Comparison of ENCODE assay signal across 14 cellular contexts in genomic region chr12:51318057-51318806, GRCh38. TPM values are rescaled to one million over a fixed set of nuclear protein-coding genes. Genes with fewer than 3 reads are reported as not detected.
DNase-seq lines count a peak whose midpoint lies in the region; ATAC-seq, FAIRE-seq and TF ChIP-seq lines count a peak whose summit lies in the region.
"Not testable (repeated sequence)": the region's sequence is repeated elsewhere in the genome, so short reads cannot be mapped to it uniquely, and the experiment has no call there.
"Had no signal": no experiment of that assay in that cellular context is flagged by ENCODE, and none has a peak within 500 bp of the region (broad histone marks: within the 10 kb centered on the region; RNA-seq: fewer than 3 reads in every experiment).

No MANE protein-coding gene starts in this region.

- in situ Hi-C loops in K562 (cut with MboI) = not testable (repeated sequence)

- peak overlapping the region; percentile 93 to 98 (median 98) for H3K27ac Mint-ChIP-seq in CD4-positive, alpha-beta memory T cell
- H3K27ac Mint-ChIP-seq in T-helper 17 cell = peak overlapping the region; percentile 98
- peak overlapping the region; percentile 48 for H3K27ac Mint-ChIP-seq in activated T-cell treated with anti-CD3 and anti-CD28 coated beads, Interleukin-2, amount 50 U/mL, for 72 hours
- H3K27ac Mint-ChIP-seq in immature natural killer cell = peak overlapping the region; percentile 92 to 100 (median 96)
- H3K27ac Mint-ChIP-seq in neural progenitor cell = not testable (repeated sequence)

- TF ChIP-seq POLR2A in K562 (conservative IDR thresholded peaks at IDR 0.05) = not testable (repeated sequence)

- intact Hi-C loops in CD4-positive, alpha-beta memory T cell (cut with micrococcal nuclease); K562 (cut with micrococcal nuclease): not testable (repeated sequence)

- H3K4me2 ChIP-seq in KMS-11 = peak overlapping the region; percentile 72
- peak overlapping the region; percentile 59; the same call in 1 of the 2 replicates for H3K4me2 ChIP-seq in K562 (ENCODE audit: insufficient read depth, low read length)
- not testable (repeated sequence) for H3K4me2 ChIP-seq in neural progenitor cell

- H3K9me1 ChIP-seq in K562 (ENCODE audit: control insufficient read depth, insufficient read depth, low read length) = not testable (repeated sequence)

- H3K27ac ChIP-seq in CD4-positive, alpha-beta memory T cell (ENCODE audit: low read depth, low read length) = peak overlapping the region; percentile 72
- H3K27ac ChIP-seq in KMS-11 (peak overlapping the region; percentile 75), K562 (ENCODE audit: extremely low read depth, low read depth, low read length) (peak overlapping the region; percentile 16), neural progenitor cell (peak overlapping the region; percentile 99), thymus (ENCODE audit: low read depth) (peak overlapping the region; percentile 78)

- not testable (repeated sequence) for H3K27me3 ChIP-seq in CD4-positive, alpha-beta memory T cell (ENCODE audit: insufficient read depth, low read length); KMS-11 (ENCODE audit: insufficient read depth, low read depth); K562 (ENCODE audit: control insufficient read depth in 2 of 2, insufficient read depth in 2 of 2, low read length in 2 of 2); neural progenitor cell; thymus (ENCODE audit: control insufficient read depth, insufficient read depth)

- not testable (repeated sequence) for H3K27me3 Mint-ChIP-seq in CD4-positive, alpha-beta memory T cell; T-helper 17 cell; activated T-cell treated with anti-CD3 and anti-CD28 coated beads, Interleukin-2, amount 50 U/mL, for 72 hours (ENCODE audit: low read depth); neural progenitor cell (ENCODE audit: insufficient read depth, low read depth)
- H3K27me3 Mint-ChIP-seq in immature natural killer cell (ENCODE audit: low read depth in 3 of 3) = peaks cover 3 to 17% (median 3%) of the 10 kb centered on the region in 3 donors

- H3K4me1 Mint-ChIP-seq in CD4-positive, alpha-beta memory T cell = peaks cover 51 to 95% (median 63%) of the 10 kb centered on the region in 4 donors
- H3K4me1 Mint-ChIP-seq in T-helper 17 cell (peaks cover 66% of the 10 kb centered on the region), immature natural killer cell (peaks cover 88 to 92% of the 10 kb centered on the region in 2 donors), neural progenitor cell (peaks cover 16% of the 10 kb centered on the region)
- peaks cover 64% of the 10 kb centered on the region for H3K4me1 Mint-ChIP-seq in activated T-cell treated with anti-CD3 and anti-CD28 coated beads, Interleukin-2, amount 50 U/mL, for 72 hours (ENCODE audit: low read depth)

- H3K9me3 Mint-ChIP-seq in CD4-positive, alpha-beta memory T cell; activated T-cell treated with anti-CD3 and anti-CD28 coated beads, Interleukin-2, amount 50 U/mL, for 72 hours; immature natural killer cell; neural progenitor cell: not testable (repeated sequence)

- H3K36me3 ChIP-seq in CD4-positive, alpha-beta memory T cell (ENCODE audit: insufficient read depth, low read length); KMS-11 (ENCODE audit: insufficient read depth); K562 (ENCODE audit: control insufficient read depth, insufficient read depth, low read length); neural progenitor cell: not testable (repeated sequence)
- H3K36me3 ChIP-seq in thymus (ENCODE audit: control insufficient read depth, insufficient read depth) = peaks cover 14% of the 10 kb centered on the region

- not testable (repeated sequence) for H4K20me1 ChIP-seq in KMS-11 (ENCODE audit: insufficient read depth); K562 (replicated peaks; ENCODE audit: control insufficient read depth, insufficient read depth, low read length); neural progenitor cell (ENCODE audit: low read depth)

- H3K79me2 ChIP-seq in KMS-11 (ENCODE audit: insufficient read depth, low read depth) = peaks cover 20% of the 10 kb centered on the region; the same call in 1 of the 2 replicates
- H3K79me2 ChIP-seq in K562 (ENCODE audit: control insufficient read depth, insufficient read depth, low read length); neural progenitor cell (ENCODE audit: low read depth): not testable (repeated sequence)

- H3K4me3 ChIP-seq in CD4-positive, alpha-beta memory T cell (ENCODE audit: low read length in 2 of 2) = peak overlapping the region; percentile 27 to 58
- not testable (repeated sequence) for H3K4me3 ChIP-seq in KMS-11 (IDR thresholded peaks at IDR 0.05; ENCODE audit: insufficient read depth, low read depth, low read length); K562; neural progenitor cell; thymus (ENCODE audit: low read length)

- WGBS in K562 (ENCODE audit: insufficient coverage, low coverage, missing lambda C conversion rate) = 43% methylated on average over 7 of the region's 8 CpGs
- 93% methylated on average over 8 of the region's 8 CpGs for WGBS in thymus

- H3K9ac ChIP-seq in KMS-11, neural progenitor cell: not testable (repeated sequence)
- peak overlapping the region in 1 of 2 experiments; percentile 27; a peak in 1 of 4 replicates for H3K9ac ChIP-seq in K562 (ENCODE audit: insufficient read depth in 1 of 2, low read depth in 2 of 2, low read length in 2 of 2)

- FAIRE-seq in K562 (lab: Jason Lieb, UNC) = peak; percentile 11

- not testable (repeated sequence) for TF ChIP-seq CTCF in KMS-11 (conservative IDR thresholded peaks at IDR 0.05; ENCODE audit: low read depth, low read length); K562 (IDR thresholded peaks at IDR 0.05 in 2 of 3, conservative IDR thresholded peaks at IDR 0.05 in 1 of 3; ENCODE audit: insufficient read depth in 2 of 3, low read depth in 1 of 3, low read length in 3 of 3); neural progenitor cell (IDR thresholded peaks at IDR 0.05)

- H3K4me1 ChIP-seq in CD4-positive, alpha-beta memory T cell (ENCODE audit: insufficient read depth, low read length) = peaks cover 84% of the 10 kb centered on the region
- peaks cover 60% of the 10 kb centered on the region for H3K4me1 ChIP-seq in KMS-11 (ENCODE audit: low read depth, poor library complexity, severe bottlenecking)
- H3K4me1 ChIP-seq in K562 (replicated peaks in 1 of 2; ENCODE audit: control insufficient read depth in 2 of 2, insufficient read depth in 2 of 2, low read length in 2 of 2) = peaks cover 29 to 51% of the 10 kb centered on the region in 2 experiments
- peaks cover 45% of the 10 kb centered on the region for H3K4me1 ChIP-seq in neural progenitor cell
- peaks cover 35% of the 10 kb centered on the region for H3K4me1 ChIP-seq in thymus (ENCODE audit: control insufficient read depth, insufficient read depth, low read length)

- H2AFZ ChIP-seq in KMS-11 (ENCODE audit: low read depth) (peak overlapping the region; percentile 57; the same call in 1 of the 2 replicates), K562 (ENCODE audit: low read depth, low read length) (peak overlapping the region; percentile 81), neural progenitor cell (replicated peaks) (peak overlapping the region; percentile 64)

- TF ChIP-seq EP300 in K562 (IDR thresholded peaks at IDR 0.05; ENCODE audit: low read length) = peak; percentile 20; the same call in 1 of the 2 replicates

- not testable (repeated sequence) for H3K9me3 ChIP-seq in CD4-positive, alpha-beta memory T cell (ENCODE audit: control insufficient read depth in 1 of 2, low read length in 2 of 2); T-helper 17 cell (ENCODE audit: control insufficient read depth, low read length, poor library complexity, severe bottlenecking); K562 (replicated peaks; ENCODE audit: control insufficient read depth, insufficient read depth, low read depth, low read length); neural progenitor cell (ENCODE audit: low read depth); thymus (ENCODE audit: control insufficient read depth)

- not testable (repeated sequence) for ATAC-seq in T-helper 17 cell, K562
- peak in 1 of 2 donors; percentile 16 for ATAC-seq in activated T-cell treated with anti-CD3 and anti-CD28 coated beads, Interleukin-2, amount 50 U/mL, for 72 hours (replicated peaks in 1 of 2)

- peak overlapping the region; percentile 76 to 99 (median 89) for H3K4me3 Mint-ChIP-seq in CD4-positive, alpha-beta memory T cell
- H3K4me3 Mint-ChIP-seq in T-helper 17 cell (peak overlapping the region; percentile 88), immature natural killer cell (peak overlapping the region; percentile 86 to 99 (median 97)), neural progenitor cell (peak overlapping the region; percentile 59)
- peak overlapping the region; percentile 30 to 65 for H3K4me3 Mint-ChIP-seq in activated T-cell treated with anti-CD3 and anti-CD28 coated beads, Interleukin-2, amount 50 U/mL, for 72 hours

- TF ChIP-seq RAD21 in K562 (CRISPR knock-in tag; conservative IDR thresholded peaks at IDR 0.05 in 1 of 2, IDR thresholded peaks at IDR 0.05 in 1 of 2) = not testable (repeated sequence)

- not testable (repeated sequence) for DNase-seq in CD4-positive, alpha-beta memory T cell; T-helper 17 cell; activated T-cell treated with anti-CD3 and anti-CD28 coated beads, Interleukin-2, amount 50 U/mL, for 72 hours; immature natural killer cell; neural progenitor cell (ENCODE audit: low spot score)
- DNase-seq in K562 (ENCODE audit: extremely low read depth in 1 of 4, low spot score in 3 of 4) = peak in 3 of 4 experiments; percentile 45 to 57 (median 52)

- POLR2A ChIA-PET in CD4-positive, alpha-beta memory T cell (lab: Charles Lee; ENCODE audit: partially characterized antibody) = interaction anchor here (0.6 to 7.3 kb wide), 19 partner anchors 9 to 752 kb away, joined by 3 to 86 read pairs (median 8); partner anchors contain the start of genes ATG101, DAZAP2, POU6F1 and SMAGP
- POLR2A ChIA-PET in K562 (lab: Yijun Ruan, JAX) = interaction anchor here (0.7 kb wide), 2 partner anchors 582 to 1280 kb away, joined by 3 read pairs; no protein-coding TSS in a partner anchor

- not testable (repeated sequence) for BruUV-seq in K562 (replicated peaks; lab: Mats Ljungman, UMichigan)

- peaks cover 58 to 60% of the 10 kb centered on the region in 2 donors for H3K36me3 Mint-ChIP-seq in CD4-positive, alpha-beta memory T cell
- peaks cover 19% of the 10 kb centered on the region for H3K36me3 Mint-ChIP-seq in T-helper 17 cell (ENCODE audit: low read depth)
- H3K36me3 Mint-ChIP-seq in activated T-cell treated with anti-CD3 and anti-CD28 coated beads, Interleukin-2, amount 50 U/mL, for 72 hours (ENCODE audit: insufficient read depth in 2 of 2) = peaks cover 18 to 22% of the 10 kb centered on the region in 2 donors
- peaks cover 36 to 48% (median 41%) of the 10 kb centered on the region in 3 donors for H3K36me3 Mint-ChIP-seq in immature natural killer cell
- H3K36me3 Mint-ChIP-seq in neural progenitor cell = not testable (repeated sequence)

- CTCF ChIA-PET in CD4-positive, alpha-beta memory T cell (lab: Charles Lee; ENCODE audit: partially characterized antibody) = interaction anchor here (0.8 to 16.9 kb wide), 11 partner anchors 10 to 56 kb away, joined by 3 to 191 read pairs (median 4); no protein-coding TSS in a partner anchor
- CTCF ChIA-PET in K562 (lab: Yijun Ruan, JAX; ENCODE audit: low intra/inter-chr PET ratio) = not testable (repeated sequence)

- H3F3A ChIP-seq in neural progenitor cell (ENCODE audit: low read depth) = peaks cover 37% of the 10 kb centered on the region

RNA-seq across cellular contexts. Expression of gene BIN2, which starts 5.7 kb away (rescaled TPM):
- total RNA-seq in CD4-positive, alpha-beta memory T cell = 100 to 1,000 TPM; 215 to 221 TPM
- polyA plus RNA-seq in CD4-positive, alpha-beta memory T cell = 100 to 1,000 TPM; 183 to 309 TPM
- 100 to 1,000 TPM; 216 to 233 TPM for total RNA-seq in T-helper 17 cell
- 100 to 1,000 TPM; 102 to 104 TPM for total RNA-seq in activated T-cell treated with anti-CD3 and anti-CD28 coated beads, Interleukin-2, amount 50 U/mL, for 72 hours
- 0.19 and 0.76 TPM in 2 replicates for total RNA-seq in K562 (2011; cell fraction: chromatin; rRNA removed; ENCODE audit: low replicate concordance)
- not detected in 2 replicates for total RNA-seq in K562 (2011; cell fraction: nucleolus; rRNA removed)
- not detected in 2 replicates for total RNA-seq in K562 (2011; cell fraction: nucleoplasm; rRNA removed)
- 0.20 TPM in 1 of 2 replicates, not detected in the other for total RNA-seq in K562 (2014; rRNA removed)
- total RNA-seq in K562 (2014; rRNA removed; fragmentation: Illumina TruSeq; extraction: Trizol) = 0.18 and 0.38 TPM in 2 replicates
- total RNA-seq in K562 (2015; rRNA removed; fragmentation: Illumina TruSeq; extraction: Trizol) = 0.22 and 0.23 TPM in 2 replicates
- total RNA-seq in K562 (2021) = 0.29 and 0.45 TPM in 2 replicates
- 0.20 and 0.28 TPM in 2 replicates for polyA plus RNA-seq in K562 (2011; rRNA removed)
- polyA plus RNA-seq in K562 (2011; cell fraction: cytosol; rRNA removed) = 0.18 and 0.22 TPM in 2 replicates
- polyA plus RNA-seq in K562 (2011; cell fraction: nucleus; rRNA removed) = 0.10 TPM in 2 replicates
- 0.58 and 0.82 TPM in 2 replicates for polyA plus RNA-seq in K562 (2012)
- polyA plus RNA-seq in K562 (2014; fragmentation: Illumina TruSeq; extraction: Trizol) = 0.33 and 0.39 TPM in 2 replicates
- under 1 TPM; 0.04 to 0.11 TPM for polyA plus RNA-seq in K562 (2014; fragmentation: Nextera tagmentation; extraction: Ambion mirVana)
- 0.28 and 0.30 TPM in 2 replicates for polyA plus RNA-seq in K562 (2014; rRNA removed)
- polyA minus RNA-seq in K562 (2011; rRNA and poly(A)+ RNA removed) = 0.12 TPM in 1 of 2 replicates, not detected in the other
- not detected in 2 replicates for polyA minus RNA-seq in K562 (2011; cell fraction: cytosol; rRNA and poly(A)+ RNA removed)
- polyA minus RNA-seq in K562 (2011; cell fraction: nucleus; rRNA and poly(A)+ RNA removed) = not detected in 2 replicates
- 100 to 1,000 TPM; 353 to 582 (median 359) TPM for polyA plus RNA-seq in immature natural killer cell
- 0.52 TPM in 1 of 2 replicates, not detected in the other for total RNA-seq in neural progenitor cell (ENCODE audit: low replicate concordance)
- polyA plus RNA-seq in thymus = 57.7 TPM
- total RNA-seq: cardiac muscle cell, lung microvascular endothelial cell had no signal
- polyA plus RNA-seq: cardiac muscle cell had no signal

RNA-seq across cellular contexts. Expression of gene CELA1, which starts 28.2 kb away (rescaled TPM):
- total RNA-seq in CD4-positive, alpha-beta memory T cell = under 1 TPM; 0.36 to 0.73 TPM
- 1 to 10 TPM; 1.6 to 3.7 TPM for polyA plus RNA-seq in CD4-positive, alpha-beta memory T cell
- total RNA-seq in T-helper 17 cell (under 1 TPM in 1 of 2 donors, not detected in 1; 0.50 TPM), K562 (2014; rRNA removed) (not detected in 2 replicates), K562 (2014; rRNA removed; fragmentation: Illumina TruSeq; extraction: Trizol) (not detected in 2 replicates), K562 (2015; rRNA removed; fragmentation: Illumina TruSeq; extraction: Trizol) (not detected in 2 replicates), K562 (2021) (0.22 TPM in 1 of 2 replicates, not detected in the other), neural progenitor cell (ENCODE audit: low replicate concordance) (not detected in 2 replicates)
- under 1 TPM in 1 of 2 donors, not detected in 1; 0.26 TPM for total RNA-seq in activated T-cell treated with anti-CD3 and anti-CD28 coated beads, Interleukin-2, amount 50 U/mL, for 72 hours
- total RNA-seq in K562 (2011; cell fraction: chromatin; rRNA removed; ENCODE audit: low replicate concordance) = not detected in 2 replicates
- total RNA-seq in K562 (2011; cell fraction: nucleolus; rRNA removed) = not detected in 2 replicates
- total RNA-seq in K562 (2011; cell fraction: nucleoplasm; rRNA removed) = not detected in 2 replicates
- polyA plus RNA-seq in K562 (2011; rRNA removed) (not detected in 2 replicates), K562 (2014; fragmentation: Illumina TruSeq; extraction: Trizol) (not detected in 2 replicates), K562 (2014; fragmentation: Nextera tagmentation; extraction: Ambion mirVana) (under 1 TPM; 0.06 to 0.27 TPM), K562 (2014; rRNA removed) (not detected in 2 replicates), immature natural killer cell (under 1 TPM in 2 of 3 donors, not detected in 1; 0.37 to 1.00 TPM), thymus (0.71 TPM)
- not detected in 2 replicates for polyA plus RNA-seq in K562 (2011; cell fraction: cytosol; rRNA removed)
- polyA plus RNA-seq in K562 (2011; cell fraction: nucleus; rRNA removed) = not detected in 2 replicates
- polyA plus RNA-seq in K562 (2012) = 0.10 and 0.25 TPM in 2 replicates
- not detected in 2 replicates for polyA minus RNA-seq in K562 (2011; rRNA and poly(A)+ RNA removed)
- not detected in 2 replicates for polyA minus RNA-seq in K562 (2011; cell fraction: cytosol; rRNA and poly(A)+ RNA removed)
- not detected in 2 replicates for polyA minus RNA-seq in K562 (2011; cell fraction: nucleus; rRNA and poly(A)+ RNA removed)
- total RNA-seq: aorta, cardiac muscle cell, kidney, lung microvascular endothelial cell, omental fat pad had no signal
- polyA plus RNA-seq: aorta, cardiac muscle cell, small intestine had no signal

RNA-seq across cellular contexts. Expression of gene SMAGP, which starts 48.0 kb away (rescaled TPM):
- total RNA-seq in CD4-positive, alpha-beta memory T cell = 1 to 10 TPM; 3.9 to 5.5 TPM
- 10 to 100 TPM; 10.6 to 18.9 TPM for polyA plus RNA-seq in CD4-positive, alpha-beta memory T cell
- 1 to 10 TPM; 1.9 to 3.4 TPM for total RNA-seq in T-helper 17 cell
- 1 to 10 TPM in 1 of 2 donors, under 1 TPM in 1; 0.86 to 2.1 TPM for total RNA-seq in activated T-cell treated with anti-CD3 and anti-CD28 coated beads, Interleukin-2, amount 50 U/mL, for 72 hours
- total RNA-seq in K562 (2011; cell fraction: chromatin; rRNA removed; ENCODE audit: low replicate concordance) = 33.1 and 42.1 TPM in 2 replicates
- total RNA-seq in K562 (2011; cell fraction: nucleolus; rRNA removed) = 28.7 and 34.4 TPM in 2 replicates
- 43.1 and 65.2 TPM in 2 replicates for total RNA-seq in K562 (2011; cell fraction: nucleoplasm; rRNA removed)
- 23.1 and 26.4 TPM in 2 replicates for total RNA-seq in K562 (2014; rRNA removed)
- 26.5 and 31.6 TPM in 2 replicates for total RNA-seq in K562 (2014; rRNA removed; fragmentation: Illumina TruSeq; extraction: Trizol)
- total RNA-seq in K562 (2015; rRNA removed; fragmentation: Illumina TruSeq; extraction: Trizol) = 24.9 and 25.3 TPM in 2 replicates
- 29.7 and 35.9 TPM in 2 replicates for total RNA-seq in K562 (2021)
- polyA plus RNA-seq in K562 (2011; rRNA removed) = 52.2 and 62.3 TPM in 2 replicates
- 47.6 and 61.5 TPM in 2 replicates for polyA plus RNA-seq in K562 (2011; cell fraction: cytosol; rRNA removed)
- polyA plus RNA-seq in K562 (2011; cell fraction: nucleus; rRNA removed) = 38.6 and 59.2 TPM in 2 replicates
- 40.6 and 110 TPM in 2 replicates for polyA plus RNA-seq in K562 (2012)
- polyA plus RNA-seq in K562 (2014; fragmentation: Illumina TruSeq; extraction: Trizol) = 45.9 and 53.9 TPM in 2 replicates
- polyA plus RNA-seq in K562 (2014; fragmentation: Nextera tagmentation; extraction: Ambion mirVana) = 10 to 100 TPM; 26.0 to 29.9 TPM
- 33.6 and 35.3 TPM in 2 replicates for polyA plus RNA-seq in K562 (2014; rRNA removed)
- polyA minus RNA-seq in K562 (2011; rRNA and poly(A)+ RNA removed) = 31.6 and 53.7 TPM in 2 replicates
- polyA minus RNA-seq in K562 (2011; cell fraction: cytosol; rRNA and poly(A)+ RNA removed) = 14.2 and 22.0 TPM in 2 replicates
- polyA minus RNA-seq in K562 (2011; cell fraction: nucleus; rRNA and poly(A)+ RNA removed) = 10.8 and 13.6 TPM in 2 replicates
- 10 to 100 TPM; 26.7 to 41.9 (median 34.6) TPM for polyA plus RNA-seq in immature natural killer cell
- 19.0 and 24.3 TPM in 2 replicates for total RNA-seq in neural progenitor cell (ENCODE audit: low replicate concordance)
- 6.5 TPM for polyA plus RNA-seq in thymus

Comparison
In these comparisons a context has a peak if more than half of its experiments do, and no peak if none do; other contexts are left out.
1. H3K27ac ChIP-seq: peak in every context shown above with its lines; median percentile 99 in neural progenitor cell; 78 in thymus; 75 in KMS-11; 72 in CD4-positive, alpha-beta memory T cell; 16 in K562.
2. RNA of gene BIN2, which starts 5.7 kb away (total RNA-seq): 216 to 233 TPM in T-helper 17 cell, 215 to 221 TPM in CD4-positive, alpha-beta memory T cell and 102 to 104 TPM in activated T-cell treated with anti-CD3 and anti-CD28 coated beads, Interleukin-2, amount 50 U/mL, for 72 hours; 0.52 TPM in neural progenitor cell and 0.18 to 0.76 TPM in K562; every median in the first group is over 10 times any median in the second.
3. Peak in every context shown above with its lines, with median percentiles within 50 percentile points of each other: H3K4me3 Mint-ChIP-seq and H2AFZ ChIP-seq.